In the genomic region with DNA sequence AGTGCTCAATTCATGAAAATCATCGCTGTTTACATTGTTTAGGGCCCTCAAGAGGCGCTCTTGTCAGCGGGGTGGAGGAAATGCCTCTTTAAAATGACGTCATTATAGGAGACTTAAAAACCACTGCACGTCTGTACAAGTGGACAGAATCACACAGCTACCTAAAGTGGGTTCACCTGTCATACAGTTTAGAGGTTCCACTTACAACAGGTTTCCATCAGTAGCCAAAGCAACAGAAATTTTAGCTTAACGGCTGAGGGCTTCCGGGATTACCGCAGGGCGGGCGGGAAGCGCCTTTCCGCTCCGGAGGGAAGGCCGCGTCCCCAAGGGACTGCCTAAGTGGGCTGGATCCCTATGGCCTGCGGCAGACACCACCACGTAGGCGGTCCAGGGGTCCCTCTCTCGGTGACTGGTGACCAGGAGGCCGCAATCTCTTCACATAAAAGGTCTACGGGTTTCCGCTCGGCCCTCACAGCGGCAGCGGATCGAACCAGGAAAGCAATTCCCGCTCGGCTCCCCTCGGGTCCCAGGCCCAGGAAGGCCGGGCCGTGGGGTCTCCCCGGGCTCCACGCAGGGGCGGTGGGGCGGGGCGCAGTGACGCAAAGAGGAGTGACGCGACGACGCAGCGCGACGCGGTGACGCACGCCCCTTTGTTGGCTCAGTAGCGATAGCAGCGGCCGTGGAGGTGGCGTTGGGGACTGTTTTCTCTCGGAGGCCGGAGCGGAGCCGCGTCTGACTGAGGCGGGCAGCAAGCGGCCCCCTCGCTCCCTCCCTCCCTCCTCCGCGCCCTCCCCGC, we compare ENCODE assay signal across 1 cellular context.
A peak's percentile ranks its signal among the peaks of the same experiment; 100 is the strongest.
TF ChIP-seq lines count a peak whose summit lies in the region.

A gene with protein sequence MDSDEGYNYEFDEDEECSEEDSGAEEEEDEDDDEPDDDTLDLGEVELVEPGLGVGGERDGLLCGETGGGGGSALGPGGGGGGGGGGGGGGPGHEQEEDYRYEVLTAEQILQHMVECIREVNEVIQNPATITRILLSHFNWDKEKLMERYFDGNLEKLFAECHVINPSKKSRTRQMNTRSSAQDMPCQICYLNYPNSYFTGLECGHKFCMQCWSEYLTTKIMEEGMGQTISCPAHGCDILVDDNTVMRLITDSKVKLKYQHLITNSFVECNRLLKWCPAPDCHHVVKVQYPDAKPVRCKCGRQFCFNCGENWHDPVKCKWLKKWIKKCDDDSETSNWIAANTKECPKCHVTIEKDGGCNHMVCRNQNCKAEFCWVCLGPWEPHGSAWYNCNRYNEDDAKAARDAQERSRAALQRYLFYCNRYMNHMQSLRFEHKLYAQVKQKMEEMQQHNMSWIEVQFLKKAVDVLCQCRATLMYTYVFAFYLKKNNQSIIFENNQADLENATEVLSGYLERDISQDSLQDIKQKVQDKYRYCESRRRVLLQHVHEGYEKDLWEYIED (plus strand): TSS at position 661 of the 796 bp plus-strand sequence. CDS start 310 bp downstream, outside the sequence.

TF ChIP-seq in HepG2, 621 proteins besides CTCF, POLR2A, EP300 and RAD21 (continued from another document and continues in another):
- TF ChIP-seq ZBTB40 (IDR thresholded peaks at IDR 0.05) = no peak
- peak; percentile 82 for TF ChIP-seq ZBTB40 (CRISPR knock-in tag; IDR thresholded peaks at IDR 0.05)
- no peak for TF ChIP-seq SMARCC2 (IDR thresholded peaks at IDR 0.05)
- no peak for TF ChIP-seq ZNF180 (CRISPR knock-in tag; IDR thresholded peaks at IDR 0.05; ENCODE audit: borderline replicate concordance, low read depth)
- peak; percentile 72 for TF ChIP-seq ZSCAN25 (CRISPR knock-in tag; IDR thresholded peaks at IDR 0.05)
- no peak; the same call in 1 of the 2 replicates for TF ChIP-seq ZBTB7A (CRISPR knock-in tag; IDR thresholded peaks at IDR 0.05)
- TF ChIP-seq TMF1 (CRISPR knock-in tag; IDR thresholded peaks at IDR 0.05; ENCODE audit: low read depth) = 0 out of 2 replicates have a peak, but pooled peaks have one; percentile 27
- TF ChIP-seq PHF8 (CRISPR knock-in tag; IDR thresholded peaks at IDR 0.05) = peak; percentile 100
- peak; percentile 92 for TF ChIP-seq ARHGAP35 (CRISPR knock-in tag; IDR thresholded peaks at IDR 0.05; ENCODE audit: borderline replicate concordance)
- TF ChIP-seq ZNF773 (CRISPR knock-in tag; IDR thresholded peaks at IDR 0.05; ENCODE audit: borderline replicate concordance) = 0 out of 2 replicates have a peak, but pooled peaks have one; percentile 18
- no peak for TF ChIP-seq NCOA5 (CRISPR knock-in tag; IDR thresholded peaks at IDR 0.05)
- no peak for TF ChIP-seq RNF219 (CRISPR knock-in tag; IDR thresholded peaks at IDR 0.05)
- TF ChIP-seq NFIB (CRISPR knock-in tag; IDR thresholded peaks at IDR 0.05; ENCODE audit: borderline replicate concordance) = no peak
- peak; percentile 92 for TF ChIP-seq SATB2 (CRISPR knock-in tag; IDR thresholded peaks at IDR 0.05)
- no peak; a peak in 1 of 4 replicates for TF ChIP-seq REST (IDR thresholded peaks at IDR 0.05; ENCODE audit: borderline replicate concordance in 1 of 2, low read depth in 1 of 2, low read length in 2 of 2)
- no peak; the same call in 1 of the 2 replicates for TF ChIP-seq ZNF329 (CRISPR knock-in tag; IDR thresholded peaks at IDR 0.05; ENCODE audit: low read depth)
- peak; percentile 34; the same call in 1 of the 2 replicates for TF ChIP-seq ZNF451 (CRISPR knock-in tag; IDR thresholded peaks at IDR 0.05)
- no peak for TF ChIP-seq ZNF549 (CRISPR knock-in tag; IDR thresholded peaks at IDR 0.05)
- TF ChIP-seq PCBP1 (IDR thresholded peaks at IDR 0.05; ENCODE audit: borderline replicate concordance, low read depth, low read length) = peak; percentile 81; the same call in 1 of the 2 replicates
- TF ChIP-seq GLMP (CRISPR knock-in tag; IDR thresholded peaks at IDR 0.05; ENCODE audit: borderline replicate concordance) = no peak; the same call in 1 of the 2 replicates
- no peak for TF ChIP-seq ATRX (CRISPR knock-in tag; IDR thresholded peaks at IDR 0.05; ENCODE audit: borderline replicate concordance)
- TF ChIP-seq, protein P1, sequence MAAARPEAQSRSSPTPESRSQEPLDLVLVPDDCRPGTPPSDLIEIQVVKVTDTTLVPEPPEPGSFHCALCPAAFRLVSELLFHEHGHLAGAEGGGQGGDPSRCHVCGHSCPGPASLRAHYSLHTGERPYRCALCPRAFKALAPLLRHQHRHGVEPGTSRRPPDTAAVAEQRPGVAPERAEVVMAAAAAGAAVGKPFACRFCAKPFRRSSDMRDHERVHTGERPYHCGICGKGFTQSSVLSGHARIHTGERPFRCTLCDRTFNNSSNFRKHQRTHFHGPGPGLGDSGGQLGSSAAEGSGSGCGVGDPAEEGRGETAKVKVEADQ (CRISPR knock-in tag; IDR thresholded peaks at IDR 0.05; ENCODE audit: borderline replicate concordance) = peak; percentile 78; the same call in 1 of the 2 replicates
- TF ChIP-seq, protein P2, sequence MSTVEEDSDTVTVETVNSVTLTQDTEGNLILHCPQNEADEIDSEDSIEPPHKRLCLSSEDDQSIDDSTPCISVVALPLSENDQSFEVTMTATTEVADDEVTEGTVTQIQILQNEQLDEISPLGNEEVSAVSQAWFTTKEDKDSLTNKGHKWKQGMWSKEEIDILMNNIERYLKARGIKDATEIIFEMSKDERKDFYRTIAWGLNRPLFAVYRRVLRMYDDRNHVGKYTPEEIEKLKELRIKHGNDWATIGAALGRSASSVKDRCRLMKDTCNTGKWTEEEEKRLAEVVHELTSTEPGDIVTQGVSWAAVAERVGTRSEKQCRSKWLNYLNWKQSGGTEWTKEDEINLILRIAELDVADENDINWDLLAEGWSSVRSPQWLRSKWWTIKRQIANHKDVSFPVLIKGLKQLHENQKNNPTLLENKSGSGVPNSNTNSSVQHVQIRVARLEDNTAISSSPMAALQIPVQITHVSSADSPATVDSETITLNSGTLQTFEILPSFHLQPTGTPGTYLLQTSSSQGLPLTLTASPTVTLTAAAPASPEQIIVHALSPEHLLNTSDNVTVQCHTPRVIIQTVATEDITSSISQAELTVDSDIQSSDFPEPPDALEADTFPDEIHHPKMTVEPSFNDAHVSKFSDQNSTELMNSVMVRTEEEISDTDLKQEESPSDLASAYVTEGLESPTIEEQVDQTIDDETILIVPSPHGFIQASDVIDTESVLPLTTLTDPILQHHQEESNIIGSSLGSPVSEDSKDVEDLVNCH (CRISPR knock-in tag; IDR thresholded peaks at IDR 0.05) = no peak
- peak; percentile 33; the same call in 1 of the 2 replicates for TF ChIP-seq ZNF550 (CRISPR knock-in tag; IDR thresholded peaks at IDR 0.05; ENCODE audit: borderline replicate concordance)
- peak; percentile 92 for TF ChIP-seq HIVEP1 (CRISPR knock-in tag; IDR thresholded peaks at IDR 0.05)
- no peak for TF ChIP-seq SETDB1 (CRISPR knock-in tag; IDR thresholded peaks at IDR 0.05; ENCODE audit: borderline replicate concordance)
- TF ChIP-seq CCDC6 (CRISPR knock-in tag; IDR thresholded peaks at IDR 0.05) = no peak
